22 cellular contexts compared by ENCODE assay signal in genomic region chr1:182707116-182707515, GRCh38. TPM values are rescaled to one million over a fixed set of nuclear protein-coding genes. Genes with fewer than 3 reads are reported as not detected.
DNase-seq lines count a peak whose midpoint lies in the region; ATAC-seq and TF ChIP-seq lines count a peak whose summit lies in the region.
"Had no signal": no experiment of that assay in that cellular context is flagged by ENCODE, and none has a peak within 500 bp of the region (broad histone marks: within the 10 kb centered on the region; RNA-seq: fewer than 3 reads in every experiment).

No MANE protein-coding gene starts in this region.

- intact Hi-C loops in adrenal gland (cut with DNase I): no loop called here
- intact Hi-C loops in ovary (cut with DNase I): no loop called here
- intact Hi-C loops in posterior vena cava (cut with DNase I): no loop called here

- no peaks in the 10 kb centered on the region for H3K4me1 ChIP-seq in adrenal gland (replicated peaks in 1 of 2)
- peaks cover 2% of the 10 kb centered on the region for H3K4me1 ChIP-seq in ovary (ENCODE audit: insufficient read depth)
- H3K4me1 ChIP-seq: foreskin keratinocyte, left lung, vagina had no signal

- TF ChIP-seq POLR2A in adrenal gland (IDR thresholded peaks at IDR 0.05) (no peak), ovary (IDR thresholded peaks at IDR 0.05) (no peak)

- no peaks in the 10 kb centered on the region for H3K9me3 ChIP-seq in adrenal gland (replicated peaks in 1 of 3)
- H3K9me3 ChIP-seq in ovary: no peaks in the 10 kb centered on the region
- H3K9me3 ChIP-seq: left lung, vagina had no signal

- ATAC-seq in GM21367 (IDR thresholded peaks at IDR 0.05; ENCODE audit: unreplicated experiment): no peak
- ATAC-seq: activated T-cell treated with anti-CD3 and anti-CD28 coated beads, Interleukin-2, amount 50 U/mL, for 4 hours; foreskin keratinocyte; left lung; stimulated activated naive CD8-positive, alpha-beta T cell treated with anti-CD3 and anti-CD28 coated beads, Interleukin-15, Interleukin-2, amounts not matched to agents 100 U/mL and 50 U/mL, for 24 hours had no signal

- DNase-seq in adrenal gland (peak in 6 of 7 donors; percentile 30 to 66 (median 41)), globus pallidus (ENCODE audit: low spot score) (peak; percentile 52), ovary (peak in 4 of 5 donors; percentile 51 to 87 (median 64)), NCI-H187 treated with DMSO at 0.1 percent for 48 hours (lab: John Stamatoyannopoulos, UW) (no peak), posterior vena cava (ENCODE audit: low spot score) (no peak)
- no peak for DNase-seq in activated effector memory CD4-positive, alpha-beta T cell treated with anti-CD3 and anti-CD28 coated beads, Interleukin-2, amount 50 U/mL, for 16 hours
- DNase-seq: activated naive CD4-positive, alpha-beta T cell treated with anti-CD3 and anti-CD28 coated beads, Interleukin-2, amount 10 ng/mL, durations not matched to agents 7 days and 5 days; activated T-cell treated with anti-CD3 and anti-CD28 coated beads, Interleukin-2, amount 50 U/mL, for 4 hours; brain microvascular endothelial cell; foreskin keratinocyte; GDM1; GOT3; left lung; NCI-H1417 treated with DMSO at 0.1 percent for 48 hours; stimulated activated CD4-positive, alpha-beta T cell treated with anti-CD3 and anti-CD28 coated beads, Interleukin-2, amount 100 ng/mL, for 24 hours; stimulated activated naive CD8-positive, alpha-beta T cell treated with anti-CD3 and anti-CD28 coated beads, Interleukin-15, Interleukin-2, amounts not matched to agents 100 U/mL and 50 U/mL, for 24 hours had no signal

- H3K27ac ChIP-seq in C4-2B (peak overlapping the region; percentile 56), adrenal gland (no peak overlapping the region), ovary (no peak overlapping the region)
- H3K27ac ChIP-seq: brain microvascular endothelial cell, foreskin keratinocyte, left lung, vagina had no signal

- H3K36me3 ChIP-seq in adrenal gland (replicated peaks in 1 of 2): no peaks in the 10 kb centered on the region
- H3K36me3 ChIP-seq in ovary: no peaks in the 10 kb centered on the region
- H3K36me3 ChIP-seq: brain microvascular endothelial cell, left lung, vagina had no signal

- TF ChIP-seq EP300 in ovary (IDR thresholded peaks at IDR 0.05): no peak

- no peaks in the 10 kb centered on the region for H3K27me3 ChIP-seq in adrenal gland
- H3K27me3 ChIP-seq in ovary: no peaks in the 10 kb centered on the region
- H3K27me3 ChIP-seq: brain microvascular endothelial cell, left lung, vagina had no signal

- WGBS in adrenal gland, 4 donors: 65 to 84% (median 73%) methylated on average over 1 of the region's 1 CpG
- WGBS in ovary, 3 donors: 9 to 21% (median 20%) methylated on average over 1 of the region's 1 CpG

- H3K4me3 ChIP-seq in adrenal gland (no peak overlapping the region), ovary (no peak overlapping the region)
- H3K4me3 ChIP-seq: left lung, vagina had no signal

- TF ChIP-seq CTCF in C4-2B (conservative IDR thresholded peaks at IDR 0.05) (no peak), adrenal gland (IDR thresholded peaks at IDR 0.05) (no peak), ovary (IDR thresholded peaks at IDR 0.05) (no peak)

RNA-seq across cellular contexts. Expression of gene RGS8, which starts 22.7 kb away (rescaled TPM):
- 1 to 10 TPM in 5 of 8 donors, under 1 TPM in 3; 0.40 to 4.8 (median 1.2) TPM for total RNA-seq in adrenal gland
- 10 to 100 TPM in 1 of 3 donors, under 1 TPM in 2; 0.72 to 11.8 (median 0.74) TPM for polyA plus RNA-seq in adrenal gland
- total RNA-seq in ovary: 1 to 10 TPM in 1 of 7 donors, under 1 TPM in 5, not detected in 1; 0.12 to 1.7 (median 0.25) TPM
- 1 to 10 TPM in 1 of 2 donors, under 1 TPM in 1; 0.38 to 4.8 TPM for polyA plus RNA-seq in ovary
- under 1 TPM in 1 of 2 donors, not detected in 1; 0.10 TPM for total RNA-seq in posterior vena cava
- total RNA-seq: activated T-cell treated with anti-CD3 and anti-CD28 coated beads, Interleukin-2, amount 50 U/mL, for 4 hours; endothelial cell of umbilical vein; foreskin keratinocyte; SK-MEL-5; T-helper 2 cell treated with Interferon-gamma antibody and Interleukin-4, amounts not matched to agents 100 ng/mL and 5 ng/mL, for 36 hours; vagina had no signal
- polyA plus RNA-seq: endothelial cell of umbilical vein, foreskin keratinocyte had no signal

Comparison
In these comparisons a context has a peak if more than half of its experiments do, and no peak if none do; other contexts are left out.
1. DNase-seq: peak in adrenal gland (6 of 7), globus pallidus (single experiment) and ovary (4 of 5); none in NCI-H187 treated with DMSO at 0.1 percent for 48 hours (single experiment), posterior vena cava (single experiment) and activated effector memory CD4-positive, alpha-beta T cell treated with anti-CD3 and anti-CD28 coated beads, Interleukin-2, amount 50 U/mL, for 16 hours (single experiment).